Comparison of ENCODE assay signal across 27 cellular contexts in genomic region chr22:35076648-35077047, GRCh38. TPM values are rescaled to one million over a fixed set of nuclear protein-coding genes. Genes with fewer than 3 reads are reported as not detected.
"Had no signal": no experiment of that assay in that cellular context is flagged by ENCODE, and none has a peak within 500 bp of the region (broad histone marks: within the 10 kb centered on the region; RNA-seq: fewer than 3 reads in every experiment).

No MANE protein-coding gene starts in this region.

- H3K36me3 ChIP-seq: gastrocnemius medialis, neutrophil, ovary, prostate gland had no signal

- H2AFZ ChIP-seq: hepatocyte had no signal

- H3K4me2 ChIP-seq: hepatocyte had no signal

- DNase-seq: activated CD4-positive, alpha-beta T cell treated with anti-CD3 and anti-CD28 coated beads for 4 hours; activated CD4-positive, alpha-beta T cell treated with anti-CD3 and anti-CD28 coated beads, Interleukin-2, amount 50 U/mL, for 4 hours; activated CD8-positive, alpha-beta memory T cell treated with anti-CD3 and anti-CD28 coated beads for 24 hours; activated effector memory CD4-positive, alpha-beta T cell treated with Interleukin-2 at 50 U/mL for 16 hours; activated naive CD4-positive, alpha-beta T cell treated with Interleukin-2 at 50 U/mL for 16 hours; anterior cingulate cortex; effector memory CD8-positive, alpha-beta T cell; erythroblast; gastrocnemius medialis; islet precursor cell; left cardiac atrium; naive B cell; nephron progenitor cell; ovary; stimulated activated naive CD8-positive, alpha-beta T cell treated with anti-CD3 and anti-CD28 coated beads, Interleukin-15, Interleukin-2, amounts not matched to agents 100 U/mL and 50 U/mL, for 24 hours; T-helper 9 cell; testis; transverse colon had no signal

- H3K27me3 ChIP-seq: gastrocnemius medialis, hepatocyte, neutrophil, ovary, testis, transverse colon had no signal

- FAIRE-seq: TTC549 had no signal

- H3K27ac ChIP-seq: coronary artery, gastrocnemius medialis, hepatocyte, neutrophil, ovary, prostate gland, testis, transverse colon, VCaP had no signal

- H3K4me3 ChIP-seq: coronary artery, gastrocnemius medialis, hepatocyte, ovary, prostate gland, testis, transverse colon had no signal

- ATAC-seq: effector memory CD8-positive, alpha-beta T cell; gastrocnemius medialis; left cardiac atrium; stimulated activated naive CD8-positive, alpha-beta T cell treated with anti-CD3 and anti-CD28 coated beads, Interleukin-15, Interleukin-2, amounts not matched to agents 100 U/mL and 50 U/mL, for 24 hours had no signal

- H3K4me1 ChIP-seq: gastrocnemius medialis, prostate gland, testis had no signal

- H3K9me3 ChIP-seq: gastrocnemius medialis, neutrophil, ovary, prostate gland, testis, transverse colon had no signal

RNA-seq across cellular contexts. Expression of gene ISX, which starts 10.7 kb away (rescaled TPM):
- total RNA-seq: cardiac septum, cerebellum, left cardiac atrium, testis, urinary bladder had no signal
- polyA plus RNA-seq: ovary, urinary bladder had no signal
